In the genomic region with DNA sequence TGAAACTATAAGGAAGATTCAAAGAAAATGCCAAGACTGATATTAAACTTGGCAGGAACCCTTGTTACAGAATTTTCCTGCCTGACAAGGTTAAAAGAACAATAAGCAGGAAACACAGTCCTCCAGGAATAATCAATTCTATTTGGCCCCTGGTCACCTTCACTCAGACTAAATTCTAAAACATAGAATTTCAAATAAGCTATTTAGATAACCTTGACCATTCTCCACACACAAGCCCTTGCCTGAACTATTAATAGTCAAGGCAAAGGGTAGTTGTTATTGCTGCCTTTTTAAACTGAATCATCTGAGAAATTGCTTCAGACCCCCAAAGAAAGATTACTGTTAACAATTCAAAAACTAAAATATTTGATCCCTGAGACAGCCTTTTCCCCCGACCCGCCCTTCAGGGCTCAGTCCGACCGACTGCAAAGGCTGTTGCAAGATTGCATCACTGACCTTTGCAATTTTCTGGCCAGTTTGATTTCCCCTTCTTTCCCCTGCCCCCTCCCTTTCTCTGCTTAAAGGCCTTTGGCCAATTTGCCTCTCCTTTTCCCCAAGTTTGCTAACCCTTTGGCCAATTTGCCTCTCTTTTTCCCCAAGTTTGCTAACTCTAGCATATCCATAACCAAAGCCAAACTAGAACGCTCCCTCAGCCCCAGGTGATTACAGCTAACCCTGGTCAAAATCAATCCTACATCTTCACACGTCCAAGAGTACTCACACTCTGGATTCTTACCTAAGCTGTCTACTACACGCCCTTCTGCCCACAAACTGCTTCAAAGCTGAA, we compare ENCODE assay signal across 12 cellular contexts. TPM values are rescaled to one million over a fixed set of nuclear protein-coding genes. Genes with fewer than 3 reads are reported as not detected.
DNase-seq lines count a peak whose midpoint lies in the region; ATAC-seq, FAIRE-seq and TF ChIP-seq lines count a peak whose summit lies in the region.
"Had no signal": no experiment of that assay in that cellular context is flagged by ENCODE, and none has a peak within 500 bp of the region (broad histone marks: within the 10 kb centered on the region; RNA-seq: fewer than 3 reads in every experiment).

No MANE protein-coding gene starts in this region.

- H3K36me3 Mint-ChIP-seq in CD8-positive, alpha-beta T cell, result no peaks in the 10 kb centered on the region
- no peaks in the 10 kb centered on the region for H3K36me3 Mint-ChIP-seq in neural progenitor cell

- no peaks in the 10 kb centered on the region for H3K79me2 ChIP-seq in H1 (ENCODE audit: control insufficient read depth in 1 of 2, insufficient read depth in 2 of 2, low read length in 2 of 2)
- no peaks in the 10 kb centered on the region for H3K79me2 ChIP-seq in neural progenitor cell (ENCODE audit: low read depth)

- H4K20me1 ChIP-seq in H1 (replicated peaks in 1 of 2; ENCODE audit: control insufficient read depth in 1 of 2, insufficient read depth in 2 of 2, low read length in 2 of 2) (no peaks in the 10 kb centered on the region), neural progenitor cell (ENCODE audit: low read depth) (no peaks in the 10 kb centered on the region)

- no peak overlapping the region for H3K9ac ChIP-seq in H1 (replicated peaks in 1 of 4; ENCODE audit: extremely low read depth in 1 of 4, low read depth in 3 of 4, low read length in 3 of 4)
- H3K9ac ChIP-seq in neural progenitor cell, result no peak overlapping the region

- ATAC-seq in CD8-positive, alpha-beta T cell, result no peak
- no peak for ATAC-seq in GM19035 (IDR thresholded peaks at IDR 0.05; ENCODE audit: unreplicated experiment)
- ATAC-seq in HG02571 (IDR thresholded peaks at IDR 0.05; ENCODE audit: unreplicated experiment), result no peak

- no peaks in the 10 kb centered on the region for H3K9me3 Mint-ChIP-seq in CD8-positive, alpha-beta T cell
- H3K9me3 Mint-ChIP-seq in neural progenitor cell, result no peaks in the 10 kb centered on the region

- H3K79me1 ChIP-seq in H1 (ENCODE audit: low read depth, low read length), result no peaks in the 10 kb centered on the region

- TF ChIP-seq POLR2A in H1 (IDR thresholded peaks at IDR 0.05; ENCODE audit: control extremely low read depth in 1 of 2, low read depth in 2 of 2, low read length in 2 of 2) (no peak), prostate gland (IDR thresholded peaks at IDR 0.05) (no peak)

- H2BK5ac ChIP-seq in H1 (ENCODE audit: low read depth, low read length), result no peak overlapping the region

- H3K27me3 Mint-ChIP-seq in CD8-positive, alpha-beta T cell (ENCODE audit: low read depth), result peaks cover 43% of the 10 kb centered on the region
- peaks cover 28% of the 10 kb centered on the region for H3K27me3 Mint-ChIP-seq in neural progenitor cell (ENCODE audit: insufficient read depth, low read depth)

- no peaks in the 10 kb centered on the region for H3K9me3 ChIP-seq in CD8-positive, alpha-beta T cell (ENCODE audit: low read length)
- H3K9me3 ChIP-seq in H1 (ENCODE audit: insufficient read depth in 2 of 2, low read depth in 1 of 2, low read length in 1 of 2) (no peaks in the 10 kb centered on the region), neural progenitor cell (ENCODE audit: low read depth) (no peaks in the 10 kb centered on the region), prostate gland (no peaks in the 10 kb centered on the region)

- no peak overlapping the region for H3K18ac ChIP-seq in H1 (ENCODE audit: extremely low read depth, low read length)

- CTCF ChIA-PET in CD8-positive, alpha-beta T cell (lab: Charles Lee), result interaction anchor here (0.7 to 1.7 kb wide), 2 partner anchors 13 to 18 kb away, joined by 4 to 6 read pairs; no protein-coding TSS in a partner anchor
- CTCF ChIA-PET in H1 (lab: Charles Lee; ENCODE audit: partially characterized antibody), result interaction anchor here (0.8 to 4.9 kb wide), 9 partner anchors 14 to 97 kb away, joined by 3 to 25 read pairs (median 3); no protein-coding TSS in a partner anchor

- no peak overlapping the region for H4K8ac ChIP-seq in H1 (ENCODE audit: extremely low read depth, insufficient read depth, low read length)

- TF ChIP-seq EP300 in H1 (IDR thresholded peaks at IDR 0.05; ENCODE audit: borderline replicate concordance in 1 of 2, low read depth in 2 of 2, low read length in 2 of 2), result no peak

- no peak overlapping the region for H2BK120ac ChIP-seq in H1 (replicated peaks; ENCODE audit: low read depth, low read length)

- FAIRE-seq in H1 (lab: Jason Lieb, UNC), result no peak

- H2BK15ac ChIP-seq in H1 (ENCODE audit: low read length), result no peak overlapping the region

- no peak overlapping the region for H3K4ac ChIP-seq in H1 (replicated peaks; ENCODE audit: insufficient read length, low read depth, low read length)

- no peaks in the 10 kb centered on the region for H3K36me3 ChIP-seq in CD8-positive, alpha-beta T cell (ENCODE audit: insufficient read depth, low read length)
- no peaks in the 10 kb centered on the region for H3K36me3 ChIP-seq in H1 (ENCODE audit: control insufficient read depth in 2 of 4, insufficient read depth in 4 of 4, low read length in 3 of 4)
- no peaks in the 10 kb centered on the region for H3K36me3 ChIP-seq in neural progenitor cell
- H3K36me3 ChIP-seq in prostate gland, result no peaks in the 10 kb centered on the region
- H3K36me3 ChIP-seq: cardiac muscle cell had no signal

- no peak overlapping the region for H3K14ac ChIP-seq in H1 (ENCODE audit: insufficient read length)

- no peaks in the 10 kb centered on the region for H3F3A ChIP-seq in neural progenitor cell (ENCODE audit: low read depth)

- H2AFZ ChIP-seq in H1 (ENCODE audit: low read length) (no peak overlapping the region), neural progenitor cell (replicated peaks) (no peak overlapping the region)

- H3K4me3 Mint-ChIP-seq in CD8-positive, alpha-beta T cell, result peak overlapping the region; percentile 74
- peak overlapping the region; percentile 39 for H3K4me3 Mint-ChIP-seq in neural progenitor cell

- H3K4me2 ChIP-seq in H1 (ENCODE audit: insufficient read depth in 1 of 2, low read depth in 2 of 2, low read length in 2 of 2) (peak overlapping the region in 1 of 2 experiments; percentile 96; a peak in 2 of 4 replicates), neural progenitor cell (no peak overlapping the region)

- no peak overlapping the region; the same call in 1 of the 2 replicates for H2BK12ac ChIP-seq in H1 (ENCODE audit: low read depth, low read length)

- no peak overlapping the region for H2BK20ac ChIP-seq in H1 (ENCODE audit: low read length)

- no peak for TF ChIP-seq RAD21 in H1 (IDR thresholded peaks at IDR 0.05 in 1 of 2, conservative IDR thresholded peaks at IDR 0.05 in 1 of 2; ENCODE audit: low read depth in 2 of 2, low read length in 2 of 2)

- H3K23me2 ChIP-seq in H1 (ENCODE audit: low read depth, low read length), result peaks cover 10% of the 10 kb centered on the region

- peaks cover 18% of the 10 kb centered on the region for H3K4me1 ChIP-seq in CD8-positive, alpha-beta T cell (ENCODE audit: insufficient read depth, low read length)
- H3K4me1 ChIP-seq in H1 (replicated peaks in 1 of 4; ENCODE audit: control insufficient read depth in 3 of 4, insufficient read depth in 4 of 4, low read length in 3 of 4), result peaks cover 0 to 4% (median 3%) of the 10 kb centered on the region in 4 experiments; a peak in 6 of 7 replicates
- no peaks in the 10 kb centered on the region for H3K4me1 ChIP-seq in neural progenitor cell
- H3K4me1 ChIP-seq in prostate gland (replicated peaks), result no peaks in the 10 kb centered on the region

- H4K91ac ChIP-seq in H1 (replicated peaks; ENCODE audit: insufficient read length, low read length), result no peak overlapping the region

- no peak overlapping the region for H3K23ac ChIP-seq in H1 (ENCODE audit: insufficient read length)

- no peak for TF ChIP-seq CTCF in CD8-positive, alpha-beta T cell (IDR thresholded peaks at IDR 0.05)
- no peak for TF ChIP-seq CTCF in H1 (IDR thresholded peaks at IDR 0.05; ENCODE audit: control extremely low read depth in 1 of 3, insufficient read depth in 1 of 3, low read depth in 1 of 3, low read length in 3 of 3)
- no peak for TF ChIP-seq CTCF in neural progenitor cell (IDR thresholded peaks at IDR 0.05)
- TF ChIP-seq CTCF in prostate gland (IDR thresholded peaks at IDR 0.05), result no peak

- DNase-seq in CD8-positive, alpha-beta T cell, result no peak
- DNase-seq in NOMO-1 treated with dmso at 0.1 percent for 144 hours (lab: John Stamatoyannopoulos, UW; ENCODE audit: unreplicated experiment), result peak; percentile 7
- DNase-seq in H1 (ENCODE audit: low read depth in 1 of 2, low spot score in 2 of 2), result no peak
- DNase-seq in neural progenitor cell (ENCODE audit: low spot score), result no peak
- DNase-seq in prostate gland (ENCODE audit: low spot score), result no peak
- no peak for DNase-seq in midbrain (lab: John Stamatoyannopoulos, UW)
- DNase-seq: activated CD4-positive, CD25-positive, alpha-beta regulatory T cell treated with anti-CD3 and anti-CD28 coated beads, Interleukin-2, amount 50 U/mL, for 72 hours had no signal

- no peak overlapping the region for H3K27ac ChIP-seq in CD8-positive, alpha-beta T cell (ENCODE audit: low read depth, low read length)
- no peak overlapping the region for H3K27ac ChIP-seq in H1 (ENCODE audit: low read depth, low read length)
- H3K27ac ChIP-seq in neural progenitor cell, result no peak overlapping the region
- H3K27ac ChIP-seq in prostate gland, result no peak overlapping the region
- H3K27ac ChIP-seq: cardiac muscle cell had no signal

- POLR2A ChIA-PET in CD8-positive, alpha-beta T cell (lab: Charles Lee), result interaction anchor here (0.8 kb wide), 1 partner anchor 8 kb away, joined by 3 read pairs; no protein-coding TSS in a partner anchor
- POLR2A ChIA-PET in H1 (lab: Charles Lee; ENCODE audit: partially characterized antibody), result interaction anchor here (0.6 to 3.2 kb wide), 10 partner anchors 9 to 1779 kb away, joined by 3 to 10 read pairs (median 4); a partner anchor contains a TSS

- 81% methylated on average over 7 of the region's 7 CpGs; no CpG with 5 or more reads in 1 of the 2 experiments for WGBS in H1 (ENCODE audit: extremely low coverage in 1 of 2, insufficient coverage in 1 of 2, insufficient read length in 1 of 2, insufficient replicate concordance in 2 of 2, low coverage in 1 of 2, low lambda C conversion rate in 2 of 2, missing lambda C conversion rate in 1 of 2), 2 experiments
- WGBS in prostate gland, result 78% methylated on average over 7 of the region's 7 CpGs

- H3K56ac ChIP-seq in H1 (replicated peaks; ENCODE audit: insufficient read length, low read depth, low read length), result no peak overlapping the region

- H3K4me3 ChIP-seq in CD8-positive, alpha-beta T cell (ENCODE audit: low read depth, low read length), result no peak overlapping the region
- H3K4me3 ChIP-seq in H1 (ENCODE audit: extremely low read depth in 1 of 4, insufficient read depth in 2 of 4, low read depth in 3 of 4, low read length in 4 of 4) (peak overlapping the region in 1 of 4 experiments; percentile 64; a peak in 1 of 8 replicates), neural progenitor cell (no peak overlapping the region), prostate gland (no peak overlapping the region)

- no peak overlapping the region for H4K5ac ChIP-seq in H1 (ENCODE audit: insufficient read length, low read depth, low read length)

- no peak overlapping the region for H2AK5ac ChIP-seq in H1 (ENCODE audit: low read depth, low read length)

- H3K4me1 Mint-ChIP-seq in CD8-positive, alpha-beta T cell (ENCODE audit: low read depth), result peaks cover 28% of the 10 kb centered on the region
- H3K4me1 Mint-ChIP-seq in neural progenitor cell, result peaks cover 8% of the 10 kb centered on the region

- H3K27me3 ChIP-seq in CD8-positive, alpha-beta T cell (ENCODE audit: insufficient read depth, low read length), result peaks cover 9% of the 10 kb centered on the region
- H3K27me3 ChIP-seq in H1 (replicated peaks in 1 of 4; ENCODE audit: control insufficient read depth in 3 of 4, extremely low read depth in 1 of 4, insufficient read depth in 3 of 4, low read length in 3 of 4) (peaks cover 18 to 45% (median 42%) of the 10 kb centered on the region in 4 experiments), neural progenitor cell (peaks cover 68% of the 10 kb centered on the region), prostate gland (replicated peaks; ENCODE audit: insufficient read depth) (no peaks in the 10 kb centered on the region)

- intact Hi-C loops in CD8-positive, alpha-beta T cell (cut with DNase I, micrococcal nuclease), result no loop called here
- intact Hi-C loops in prostate gland (cut with DNase I), result no loop called here

- H3K27ac Mint-ChIP-seq in CD8-positive, alpha-beta T cell, result no peak overlapping the region
- no peak overlapping the region for H3K27ac Mint-ChIP-seq in neural progenitor cell

RNA-seq across cellular contexts. Expression of a gene that starts 1.4 kb away (rescaled TPM):
- total RNA-seq in CD8-positive, alpha-beta T cell, result 1 to 10 TPM; 1.4 to 1.5 TPM
- 1.0 and 1.7 TPM in 2 replicates for total RNA-seq in H1 (2021; fragmentation: NEBNext Ultra II Directional; extraction: Animal tissue kit (Norgen Biotek cat#: 25700))
- 1.7 and 3.9 TPM in 2 replicates for polyA plus RNA-seq in H1 (2011; rRNA removed)
- polyA plus RNA-seq in H1 (2011; cell fraction: cytosol; rRNA removed), result 5.0 TPM
- 1.9 TPM for polyA plus RNA-seq in H1 (2011; cell fraction: nucleus; rRNA removed)
- polyA plus RNA-seq in H1 (2012, experiment 1 of 2), result 1.0 to 2.7 TPM (median 1.7 TPM) in 4 replicates
- polyA plus RNA-seq in H1 (2012, experiment 2 of 2), result 1.2 TPM
- polyA plus RNA-seq in H1 (2013, experiment 1 of 2), result 0.63 TPM
- 1.1 TPM for polyA plus RNA-seq in H1 (2013, experiment 2 of 2)
- polyA minus RNA-seq in H1 (2011; rRNA and poly(A)+ RNA removed), result 0.76 TPM in 1 of 2 replicates, not detected in the other
- polyA minus RNA-seq in H1 (2011; cell fraction: cytosol; rRNA and poly(A)+ RNA removed), result 1.4 TPM
- not detected for polyA minus RNA-seq in H1 (2011; cell fraction: nucleus; rRNA and poly(A)+ RNA removed)
- 0.93 TPM in 1 of 2 replicates, not detected in the other for total RNA-seq in neural progenitor cell (ENCODE audit: low replicate concordance)
- 10 to 100 TPM; 13.3 to 46.4 TPM for total RNA-seq in prostate gland

RNA-seq across cellular contexts. Expression of a gene that starts 21.6 kb away (rescaled TPM):
- not detected for total RNA-seq in CD8-positive, alpha-beta T cell
- 0.50 and 0.67 TPM in 2 replicates for total RNA-seq in H1 (2021; fragmentation: NEBNext Ultra II Directional; extraction: Animal tissue kit (Norgen Biotek cat#: 25700))
- polyA plus RNA-seq in H1 (2011; rRNA removed), result 0.45 and 0.52 TPM in 2 replicates
- 0.56 TPM for polyA plus RNA-seq in H1 (2011; cell fraction: cytosol; rRNA removed)
- polyA plus RNA-seq in H1 (2011; cell fraction: nucleus; rRNA removed), result 1.3 TPM
- 0.33 to 1.3 TPM (median 0.94 TPM) in 4 replicates for polyA plus RNA-seq in H1 (2012, experiment 1 of 2)
- polyA plus RNA-seq in H1 (2012, experiment 2 of 2), result 0.42 TPM
- polyA plus RNA-seq in H1 (2013, experiment 1 of 2), result 0.26 TPM
- 0.31 TPM for polyA plus RNA-seq in H1 (2013, experiment 2 of 2)
- 0.39 and 0.63 TPM in 2 replicates for polyA minus RNA-seq in H1 (2011; rRNA and poly(A)+ RNA removed)
- 3.8 TPM for polyA minus RNA-seq in H1 (2011; cell fraction: cytosol; rRNA and poly(A)+ RNA removed)
- 0.80 TPM for polyA minus RNA-seq in H1 (2011; cell fraction: nucleus; rRNA and poly(A)+ RNA removed)
- 0.19 TPM in 1 of 2 replicates, not detected in the other for total RNA-seq in neural progenitor cell (ENCODE audit: low replicate concordance)
- 10 to 100 TPM; 43.7 to 92.8 TPM for total RNA-seq in prostate gland

RNA-seq across cellular contexts. Expression of a gene that starts 30.8 kb away (rescaled TPM):
- not detected for total RNA-seq in CD8-positive, alpha-beta T cell
- not detected in 2 replicates for total RNA-seq in H1 (2021; fragmentation: NEBNext Ultra II Directional; extraction: Animal tissue kit (Norgen Biotek cat#: 25700))
- polyA plus RNA-seq in H1 (2011; rRNA removed), result not detected in 2 replicates
- not detected for polyA plus RNA-seq in H1 (2011; cell fraction: cytosol; rRNA removed)
- polyA plus RNA-seq in H1 (2011; cell fraction: nucleus; rRNA removed), result not detected
- polyA plus RNA-seq in H1 (2012, experiment 1 of 2), result not detected in 4 replicates
- not detected for polyA plus RNA-seq in H1 (2012, experiment 2 of 2)
- polyA plus RNA-seq in H1 (2013, experiment 1 of 2), result not detected
- not detected for polyA plus RNA-seq in H1 (2013, experiment 2 of 2)
- not detected in 2 replicates for polyA minus RNA-seq in H1 (2011; rRNA and poly(A)+ RNA removed)
- polyA minus RNA-seq in H1 (2011; cell fraction: cytosol; rRNA and poly(A)+ RNA removed), result not detected
- polyA minus RNA-seq in H1 (2011; cell fraction: nucleus; rRNA and poly(A)+ RNA removed), result not detected
- total RNA-seq in neural progenitor cell (ENCODE audit: low replicate concordance), result not detected in 2 replicates
- 10 to 100 TPM in 1 of 2 donors, 1 to 10 TPM in 1; 9.3 to 29.1 TPM for total RNA-seq in prostate gland
- total RNA-seq: cardiac muscle cell, glomerular endothelial cell, LHCN-M2 had no signal
- polyA plus RNA-seq: cardiac muscle cell had no signal

Comparison
In these comparisons a context has a peak if more than half of its experiments do, and no peak if none do; other contexts are left out.
1. RNA of a gene that starts 21.6 kb away (total RNA-seq): 43.7 to 92.8 TPM in prostate gland; 0.50 to 0.67 TPM in H1, not detected in CD8-positive, alpha-beta T cell and 0.19 TPM in neural progenitor cell; every median in the first group is over 10 times any median in the second.
2. RNA of a gene that starts 30.8 kb away (total RNA-seq): 9.3 to 29.1 TPM in prostate gland; not detected in CD8-positive, alpha-beta T cell, not detected in H1 and not detected in neural progenitor cell; every median in the first group is over 10 times any median in the second.